Comparison of ENCODE assay signal across 10 cellular contexts in genomic region chr2:195304310-195304709, GRCh38.
DNase-seq lines count a peak whose midpoint lies in the region; ATAC-seq and TF ChIP-seq lines count a peak whose summit lies in the region.
"Had no signal": no experiment of that assay in that cellular context is flagged by ENCODE, and none has a peak within 500 bp of the region (broad histone marks: within the 10 kb centered on the region; RNA-seq: fewer than 3 reads in every experiment).

No MANE protein-coding gene starts in this region.

- CTCF ChIA-PET in Calu3 (lab: Charles Lee) = no interaction called here
- CTCF ChIA-PET in OCI-LY7 (lab: Charles Lee; ENCODE audit: unreplicated experiment) = no interaction called here

- no peaks in the 10 kb centered on the region for H3K27me3 ChIP-seq in MG63

- H3K4me3 ChIP-seq in OCI-LY7 (ENCODE audit: low read depth, low read length, poor library complexity, severe bottlenecking) (no peak overlapping the region), fibroblast of mammary gland (ENCODE audit: control insufficient read depth, low read depth, low read length) (no peak overlapping the region), MG63 (no peak overlapping the region)

- no peaks in the 10 kb centered on the region for H3K9me3 Mint-ChIP-seq in Calu3 (ENCODE audit: low read depth, unreplicated experiment)
- H3K9me3 Mint-ChIP-seq: naive thymus-derived CD4-positive, alpha-beta T cell had no signal

- H3K36me3 Mint-ChIP-seq in Calu3 (ENCODE audit: insufficient read depth, unreplicated experiment) = no peaks in the 10 kb centered on the region
- H3K36me3 Mint-ChIP-seq: naive thymus-derived CD4-positive, alpha-beta T cell had no signal

- POLR2A ChIA-PET in OCI-LY7 (lab: Charles Lee) = no interaction called here

- H2AFZ ChIP-seq in OCI-LY7 (ENCODE audit: low read length) = no peak overlapping the region

- no peaks in the 10 kb centered on the region for H3K4me1 Mint-ChIP-seq in Calu3 (ENCODE audit: low read depth, unreplicated experiment)

- no peak overlapping the region for H3K27ac ChIP-seq in OCI-LY7 (ENCODE audit: low read depth, low read length, poor library complexity, severe bottlenecking)
- H3K27ac ChIP-seq: epithelial cell of prostate had no signal

- BruUV-seq in Calu3 (replicated peaks; lab: Mats Ljungman, UMichigan) (no TSS peak), OCI-LY7 (replicated peaks; lab: Mats Ljungman, UMichigan) (no TSS peak)

- H3K79me2 ChIP-seq in OCI-LY7 (ENCODE audit: insufficient read depth, low read depth, low read length) = no peaks in the 10 kb centered on the region

- H3K9me3 ChIP-seq in OCI-LY7 (ENCODE audit: low read length) = no peaks in the 10 kb centered on the region
- no peaks in the 10 kb centered on the region for H3K9me3 ChIP-seq in MG63

- no peak for ATAC-seq in HG03342 (IDR thresholded peaks at IDR 0.05; ENCODE audit: unreplicated experiment)
- ATAC-seq: naive thymus-derived CD4-positive, alpha-beta T cell had no signal

- intact Hi-C loops in Calu3 (cut with micrococcal nuclease; ENCODE audit: unreplicated experiment) = no loop called here
- intact Hi-C loops in OCI-LY7 (cut with micrococcal nuclease; ENCODE audit: unreplicated experiment) = no loop called here
- intact Hi-C loops in posterior vena cava (cut with DNase I) = no loop called here

- DNase-seq in Calu3 (peak; percentile 3), H4 (ENCODE audit: low spot score) (peak; percentile 51), OCI-LY7 (ENCODE audit: low spot score) (peak; percentile 32), fibroblast of mammary gland (ENCODE audit: low read depth) (peak; percentile 29), MG63 (no peak), NCI-H1417 treated with DMSO at 0.1 percent for 48 hours (lab: John Stamatoyannopoulos, UW) (no peak), posterior vena cava (ENCODE audit: low spot score) (no peak)
- DNase-seq: naive thymus-derived CD4-positive, alpha-beta T cell had no signal

- H3K27me3 Mint-ChIP-seq in Calu3 (ENCODE audit: unreplicated experiment) = no peaks in the 10 kb centered on the region

- H3K36me3 ChIP-seq in OCI-LY7 (ENCODE audit: insufficient read depth, low read length) (no peaks in the 10 kb centered on the region), MG63 (no peaks in the 10 kb centered on the region)

- H3K4me2 ChIP-seq in OCI-LY7 (ENCODE audit: low read length) = no peak overlapping the region

- TF ChIP-seq CTCF in Calu3 (IDR thresholded peaks at IDR 0.05; ENCODE audit: unreplicated experiment) (no peak), OCI-LY7 (conservative IDR thresholded peaks at IDR 0.05; ENCODE audit: low read length) (peak; percentile 63; the same call in 1 of the 2 replicates), fibroblast of mammary gland (conservative IDR thresholded peaks at IDR 0.05; ENCODE audit: control insufficient read depth, insufficient read depth, low read depth, low read length) (peak; percentile 29)

- H3K9me2 ChIP-seq in OCI-LY7 (ENCODE audit: insufficient read depth, low read length) = no peaks in the 10 kb centered on the region

- H3K4me3 Mint-ChIP-seq in Calu3 (ENCODE audit: low read depth, unreplicated experiment) = no peak overlapping the region
- H3K4me3 Mint-ChIP-seq: naive thymus-derived CD4-positive, alpha-beta T cell had no signal

- H3K4me1 ChIP-seq in OCI-LY7 (ENCODE audit: insufficient read depth, low read length, poor library complexity, severe bottlenecking) = no peaks in the 10 kb centered on the region

- no peaks in the 10 kb centered on the region for H4K20me1 ChIP-seq in OCI-LY7 (ENCODE audit: insufficient read depth, low read length)

- H3K27ac Mint-ChIP-seq in Calu3 (ENCODE audit: unreplicated experiment) = no peak overlapping the region

Comparison
In these comparisons a context has a peak if more than half of its experiments do, and no peak if none do; other contexts are left out.
1. DNase-seq: peak in Calu3 (single experiment), H4 (single experiment), OCI-LY7 (single experiment) and fibroblast of mammary gland (single experiment); none in MG63 (single experiment), NCI-H1417 treated with DMSO at 0.1 percent for 48 hours (single experiment) and posterior vena cava (single experiment).